Comparison of ENCODE assay signal across 1 cellular context in the genomic region with DNA sequence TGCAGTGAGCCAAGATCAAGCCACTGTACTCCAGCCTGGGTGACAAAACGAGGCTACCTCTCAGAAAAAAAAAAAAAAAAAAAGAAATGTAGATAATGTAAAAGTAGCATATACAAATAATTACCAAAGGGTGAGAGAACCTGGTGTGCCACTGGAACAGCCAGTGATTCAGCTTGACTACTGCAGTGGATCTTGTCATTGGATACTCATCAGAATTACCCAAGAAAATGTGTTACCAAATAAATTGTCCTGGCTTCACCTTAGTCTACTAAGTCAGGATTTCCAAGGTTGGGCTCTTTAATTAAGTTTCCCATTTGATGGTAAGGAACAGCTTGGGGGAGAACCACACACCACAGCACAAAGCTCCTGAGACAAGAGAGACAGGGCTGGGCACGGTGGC.
TF ChIP-seq lines count a peak whose summit lies in the region.

No MANE protein-coding gene starts in this region.

TF ChIP-seq in GM12878, 131 proteins besides CTCF, POLR2A, EP300 and RAD21:
- TF ChIP-seq HCFC1 (IDR thresholded peaks at IDR 0.05; ENCODE audit: low read length) (no peak), YY1 (IDR thresholded peaks at IDR 0.05; ENCODE audit: low read depth, low read length) (no peak), PBX3 (IDR thresholded peaks at IDR 0.05; ENCODE audit: insufficient replicate concordance, low read depth, low read length) (no peak), CREB1 (IDR thresholded peaks at IDR 0.05; ENCODE audit: low read depth) (no peak)
